Comparison of ENCODE assay signal across 8 cellular contexts in genomic region chr15:51801391-51801835, GRCh38. TPM values are rescaled to one million over a fixed set of nuclear protein-coding genes. Genes with fewer than 3 reads are reported as not detected.
DNase-seq lines count a peak whose midpoint lies in the region; ATAC-seq and TF ChIP-seq lines count a peak whose summit lies in the region.
"Had no signal": no experiment of that assay in that cellular context is flagged by ENCODE, and none has a peak within 500 bp of the region (broad histone marks: within the 10 kb centered on the region; RNA-seq: fewer than 3 reads in every experiment).

No MANE protein-coding gene starts in this region.

- H3K36me3 Mint-ChIP-seq in progenitor cell of endocrine pancreas (ENCODE audit: insufficient read depth) = no peaks in the 10 kb centered on the region

- no peak overlapping the region for H3K27ac Mint-ChIP-seq in progenitor cell of endocrine pancreas
- H3K27ac Mint-ChIP-seq: IgD-negative memory B cell had no signal

- in situ Hi-C loops in GM13976 (cut with MboI; ENCODE audit: low sequenced_read_pairs, unreplicated experiment) = no loop called here

- no peak for ATAC-seq in HG02973 (IDR thresholded peaks at IDR 0.05; ENCODE audit: unreplicated experiment)

- peaks cover 5% of the 10 kb centered on the region for H3K4me1 Mint-ChIP-seq in progenitor cell of endocrine pancreas (ENCODE audit: low read depth)

- H3K27me3 Mint-ChIP-seq in progenitor cell of endocrine pancreas = no peaks in the 10 kb centered on the region
- H3K27me3 Mint-ChIP-seq: IgD-negative memory B cell had no signal

- H3K9me3 Mint-ChIP-seq in progenitor cell of endocrine pancreas (ENCODE audit: low read depth) = no peaks in the 10 kb centered on the region
- H3K9me3 Mint-ChIP-seq: IgD-negative memory B cell had no signal

- H3K4me3 Mint-ChIP-seq in progenitor cell of endocrine pancreas (ENCODE audit: low read depth) = no peak overlapping the region

- DNase-seq in GM13976 (ENCODE audit: low spot score) (peak; percentile 26), NCI-H524 (lab: John Stamatoyannopoulos, UW) (peak; percentile 76 to 94), erythroblast (lab: John Stamatoyannopoulos, UW) (peak; percentile 5 to 12), progenitor cell of endocrine pancreas (ENCODE audit: low spot score, unreplicated experiment) (no peak), NCI-H128 (lab: John Stamatoyannopoulos, UW; ENCODE audit: unreplicated experiment) (no peak)
- no peak for DNase-seq in stimulated activated CD8-positive, alpha-beta memory T cell treated with anti-CD3 and anti-CD28 coated beads, Interleukin-4, amount 100 ng/mL, for 48 hours

- peak; percentile 44 for TF ChIP-seq CTCF in GM13976 (IDR thresholded peaks at IDR 0.05; ENCODE audit: borderline replicate concordance, control extremely low read depth, extremely low read depth, insufficient read depth, missing control alignments)
- peak; percentile 72 for TF ChIP-seq CTCF in progenitor cell of endocrine pancreas (IDR thresholded peaks at IDR 0.05; ENCODE audit: unreplicated experiment)

- no peak for TF ChIP-seq POLR2A in erythroblast (IDR thresholded peaks at IDR 0.05; ENCODE audit: low read length)

RNA-seq across cellular contexts. Expression of gene TMOD3, which starts 28.0 kb away (rescaled TPM):
- total RNA-seq in progenitor cell of endocrine pancreas = 37.4 and 40.0 TPM in 2 replicates

RNA-seq across cellular contexts. Expression of gene TMOD2, which starts 50.0 kb away (rescaled TPM):
- 7.4 and 8.1 TPM in 2 replicates for total RNA-seq in progenitor cell of endocrine pancreas

Comparison
In these comparisons a context has a peak if more than half of its experiments do, and no peak if none do; other contexts are left out.
1. DNase-seq: peak in GM13976 (single experiment), NCI-H524 (2 of 2) and erythroblast (2 of 2); none in progenitor cell of endocrine pancreas (single experiment), NCI-H128 (single experiment) and stimulated activated CD8-positive, alpha-beta memory T cell treated with anti-CD3 and anti-CD28 coated beads, Interleukin-4, amount 100 ng/mL, for 48 hours (single experiment).